ENCODE assay signal across 25 cellular contexts in genomic region chr12:3607821-3608220, GRCh38.
"Had no signal": no experiment of that assay in that cellular context is flagged by ENCODE, and none has a peak within 500 bp of the region (broad histone marks: within the 10 kb centered on the region; RNA-seq: fewer than 3 reads in every experiment).

No MANE protein-coding gene starts in this region.

- H3K27me3 ChIP-seq: colonic mucosa, gastrocnemius medialis, heart left ventricle, transverse colon, vagina had no signal

- H3K27me3 Mint-ChIP-seq: memory B cell; naive thymus-derived CD8-positive, alpha-beta T cell had no signal

- H3K27ac ChIP-seq: colonic mucosa, epithelial cell of prostate, gastrocnemius medialis, heart left ventricle, hepatocyte, neutrophil, psoas muscle, sigmoid colon, transverse colon, vagina had no signal

- DNase-seq: colonic mucosa; effector CD8-positive, alpha-beta T cell; endodermal cell; foreskin fibroblast; gastrocnemius medialis; kidney; psoas muscle; right cardiac atrium; sigmoid colon; stimulated activated CD4-positive, alpha-beta T cell treated with anti-CD3 and anti-CD28 coated beads, Interleukin-4, amount 100 ng/mL, for 4 hours; stimulated activated naive CD8-positive, alpha-beta T cell treated with anti-CD3 and anti-CD28 coated beads, Interleukin-15, Interleukin-2, amounts not matched to agents 100 U/mL and 50 U/mL, for 24 hours; transverse colon had no signal

- ATAC-seq: esophagus mucosa; gastrocnemius medialis; heart left ventricle; left lobe of liver; naive thymus-derived CD8-positive, alpha-beta T cell; psoas muscle; right cardiac atrium; stimulated activated memory B cell treated with anti-CD40 and anti-IgM and Interleukin-4, amounts not matched to agents 10 μg/mL and 1 μg/mL and 100 μg/mL, for 72 hours; stimulated activated naive CD8-positive, alpha-beta T cell treated with anti-CD3 and anti-CD28 coated beads, Interleukin-15, Interleukin-2, amounts not matched to agents 100 U/mL and 50 U/mL, for 24 hours had no signal

- H3K27ac Mint-ChIP-seq: dendritic cell treated with granulocyte-macrophage colony-stimulating factor and Interleukin-4, amounts not matched to agents 40 ng/mL and 50 ng/mL, for 4 days; endodermal cell; memory B cell; naive thymus-derived CD8-positive, alpha-beta T cell; stimulated activated memory B cell treated with anti-CD40 and anti-IgM and Interleukin-4, amounts not matched to agents 10 μg/mL and 1 μg/mL and 100 μg/mL, for 72 hours had no signal

- H3K4me1 ChIP-seq: colonic mucosa, vagina had no signal

- H3K36me3 ChIP-seq: colonic mucosa, gastrocnemius medialis, heart left ventricle, sigmoid colon, transverse colon, vagina had no signal

- H3K4me3 Mint-ChIP-seq: dendritic cell treated with granulocyte-macrophage colony-stimulating factor and Interleukin-4, amounts not matched to agents 40 ng/mL and 50 ng/mL, for 4 days; endodermal cell; memory B cell; naive thymus-derived CD8-positive, alpha-beta T cell; neural crest cell; stimulated activated memory B cell treated with anti-CD40 and anti-IgM and Interleukin-4, amounts not matched to agents 10 μg/mL and 1 μg/mL and 100 μg/mL, for 72 hours had no signal

- H3K4me3 ChIP-seq: colonic mucosa, gastrocnemius medialis, heart left ventricle, hepatocyte, lung, psoas muscle, sigmoid colon, transverse colon, vagina had no signal

- H3K9me3 ChIP-seq: colonic mucosa, gastrocnemius medialis, neutrophil, psoas muscle, sigmoid colon, transverse colon, vagina had no signal

- H3K9me3 Mint-ChIP-seq: endodermal cell had no signal
